Comparison of ENCODE assay signal across 1 cellular context in genomic region chr20:62952373-62953166, GRCh38.
TF ChIP-seq lines count a peak whose summit lies in the region.

TSS of gene SLC17A9 (plus strand) at chr20:62952709. CDS start at chr20:62952831, 122 bp downstream.

TF ChIP-seq in GM12878, 131 proteins besides CTCF, POLR2A, EP300 and RAD21 (continued from another document):
- TF ChIP-seq CUX1 (IDR thresholded peaks at IDR 0.05; ENCODE audit: insufficient replicate concordance, low read depth, low read length) (no peak), USF1 (IDR thresholded peaks at IDR 0.05; ENCODE audit: borderline replicate concordance, extremely low read length, insufficient read depth, low read depth, low read length) (peak; percentile 27), SMC3 (IDR thresholded peaks at IDR 0.05; ENCODE audit: borderline replicate concordance, low read length) (no peak)
